In the genomic region with DNA sequence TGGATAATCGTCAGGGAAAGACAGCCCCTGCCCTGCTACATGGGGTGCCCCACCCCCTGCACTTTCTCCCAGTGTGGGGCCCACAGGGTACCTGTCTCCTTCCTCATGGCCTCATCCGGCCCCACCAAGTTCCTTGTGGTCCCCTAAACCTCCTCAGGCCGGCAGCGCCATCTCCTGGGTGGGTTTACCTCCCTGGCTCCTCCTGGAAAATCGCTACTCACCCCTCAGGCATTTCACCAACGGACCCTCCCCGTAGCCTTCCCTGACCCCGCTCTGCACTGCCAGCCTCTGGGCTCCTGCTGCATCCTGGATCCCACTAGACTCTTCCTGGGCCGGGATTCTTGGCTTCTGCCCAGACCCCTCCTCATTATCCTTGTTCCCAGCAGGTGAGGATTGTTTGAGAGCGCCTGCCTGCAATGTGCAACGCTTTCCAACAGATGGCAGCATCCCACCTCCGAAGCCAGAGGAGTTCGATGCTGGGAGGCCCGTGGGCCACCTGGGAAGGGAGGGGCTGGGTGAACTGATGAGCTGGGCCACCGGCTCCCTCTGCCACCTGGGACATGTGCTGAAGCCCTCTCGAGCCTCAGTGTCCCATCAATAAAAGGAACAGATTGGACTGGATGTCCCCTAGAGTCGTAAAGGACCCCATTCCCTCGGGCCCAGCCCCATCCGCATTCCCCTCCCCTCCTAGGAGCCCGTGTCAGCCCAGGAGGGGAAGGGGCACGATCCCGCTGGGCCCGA, we compare ENCODE assay signal across 8 cellular contexts. TPM values are rescaled to one million over a fixed set of nuclear protein-coding genes. Genes with fewer than 3 reads are reported as not detected.
DNase-seq lines count a peak whose midpoint lies in the region; ATAC-seq, FAIRE-seq and TF ChIP-seq lines count a peak whose summit lies in the region.

No MANE protein-coding gene starts in this region.

- H3K79me2 ChIP-seq in Loucy (ENCODE audit: insufficient read depth, low read length) (no peaks in the 10 kb centered on the region), SK-N-SH (ENCODE audit: insufficient read depth) (no peaks in the 10 kb centered on the region), hepatocyte (no peaks in the 10 kb centered on the region)

- H3K9me3 ChIP-seq in Loucy (ENCODE audit: insufficient read depth, low read depth, low read length) (no peaks in the 10 kb centered on the region), SK-N-SH (no peaks in the 10 kb centered on the region), hepatocyte (ENCODE audit: low read depth) (no peaks in the 10 kb centered on the region)

- H3F3A ChIP-seq in Loucy (ENCODE audit: low read depth) (no peaks in the 10 kb centered on the region), SK-N-SH (replicated peaks; ENCODE audit: insufficient read depth) (no peaks in the 10 kb centered on the region)

- peak; percentile 83 for TF ChIP-seq RAD21 in SK-N-SH (IDR thresholded peaks at IDR 0.05; ENCODE audit: low read length)

- H3K36me3 ChIP-seq in Loucy (ENCODE audit: insufficient read depth, low read length), result no peaks in the 10 kb centered on the region
- H3K36me3 ChIP-seq in SK-N-SH (replicated peaks in 1 of 2; ENCODE audit: control insufficient read depth in 1 of 2, insufficient read depth in 2 of 2, low read length in 1 of 2), result no peaks in the 10 kb centered on the region
- no peaks in the 10 kb centered on the region for H3K36me3 ChIP-seq in hepatocyte (replicated peaks; ENCODE audit: insufficient read depth, low read depth)

- H3K9me3 Mint-ChIP-seq in activated naive CD8-positive, alpha-beta T cell treated with anti-CD3 and anti-CD28 coated beads for 36 hours, result no peaks in the 10 kb centered on the region

- CTCF ChIA-PET in SK-N-SH (lab: Yijun Ruan, JAX), result interaction anchor here (0.6 to 5.8 kb wide), 29 partner anchors 9 to 588 kb away, joined by 3 to 69 read pairs (median 4); a partner anchor contains a TSS

- H2AFZ ChIP-seq in Loucy (ENCODE audit: low read length) (peak overlapping the region; percentile 28), SK-N-SH (ENCODE audit: low read depth) (no peak overlapping the region), hepatocyte (no peak overlapping the region)

- H3K4me1 ChIP-seq in Loucy (ENCODE audit: insufficient read depth, low read length, poor library complexity, severe bottlenecking) (peaks cover 6% of the 10 kb centered on the region), SK-N-SH (ENCODE audit: control insufficient read depth in 1 of 2, insufficient read depth in 2 of 2, low read depth in 1 of 2, low read length in 1 of 2) (peaks cover 0 to 37% of the 10 kb centered on the region in 2 experiments; a peak in 1 of 4 replicates), hepatocyte (ENCODE audit: insufficient read depth) (peaks cover 13% of the 10 kb centered on the region)

- peak; percentile 79 for DNase-seq in SK-N-SH
- DNase-seq in activated naive CD8-positive, alpha-beta T cell treated with anti-CD3 and anti-CD28 coated beads for 36 hours, result peak; percentile 70
- peak; percentile 80 for DNase-seq in hepatocyte (ENCODE audit: low spot score)
- peak; percentile 42 to 71 (median 55) for DNase-seq in stimulated activated CD4-positive, alpha-beta T cell treated with anti-CD3 and anti-CD28 coated beads, Interleukin-12 subunit alpha, Interleukin-12 subunit beta, amount 100 ng/mL, for 48 hours (ENCODE audit: low read depth in 2 of 3, low spot score in 1 of 3)
- DNase-seq in NCI-H446 treated with DMSO at 0.1 percent for 48 hours (lab: John Stamatoyannopoulos, UW), result no peak

- H3K4me3 Mint-ChIP-seq in activated naive CD8-positive, alpha-beta T cell treated with anti-CD3 and anti-CD28 coated beads for 36 hours, result no peak overlapping the region

- FAIRE-seq in G401.6 (lab: Jason Lieb, UNC), result peak; percentile 63

- H3K36me3 Mint-ChIP-seq in activated naive CD8-positive, alpha-beta T cell treated with anti-CD3 and anti-CD28 coated beads for 36 hours, result no peaks in the 10 kb centered on the region

- no peak for ATAC-seq in HG02763 (IDR thresholded peaks at IDR 0.05; ENCODE audit: unreplicated experiment)

- H3K27ac Mint-ChIP-seq in activated naive CD8-positive, alpha-beta T cell treated with anti-CD3 and anti-CD28 coated beads for 36 hours, result no peak overlapping the region

- H3K4me3 ChIP-seq in Loucy (ENCODE audit: low read length, poor library complexity, severe bottlenecking), result no peak overlapping the region
- peak overlapping the region in 1 of 2 experiments; percentile 54; a peak in 1 of 4 replicates for H3K4me3 ChIP-seq in SK-N-SH (ENCODE audit: low read depth in 2 of 2, low read length in 1 of 2)
- no peak overlapping the region for H3K4me3 ChIP-seq in hepatocyte

- TF ChIP-seq CTCF in Loucy (conservative IDR thresholded peaks at IDR 0.05; ENCODE audit: low read length) (peak; percentile 100), SK-N-SH (IDR thresholded peaks at IDR 0.05) (peak; percentile 69), hepatocyte (IDR thresholded peaks at IDR 0.05; ENCODE audit: poor library complexity) (peak; percentile 98)

- H3K9me2 ChIP-seq in Loucy (replicated peaks; ENCODE audit: low read depth, low read length), result no peaks in the 10 kb centered on the region
- no peaks in the 10 kb centered on the region for H3K9me2 ChIP-seq in SK-N-SH
- H3K9me2 ChIP-seq in hepatocyte (replicated peaks; ENCODE audit: insufficient read depth), result no peaks in the 10 kb centered on the region

- no peaks in the 10 kb centered on the region for H3K27me3 ChIP-seq in Loucy (ENCODE audit: insufficient read depth, low read length, poor library complexity, severe bottlenecking)
- H3K27me3 ChIP-seq in SK-N-SH (ENCODE audit: insufficient read depth), result no peaks in the 10 kb centered on the region
- no peaks in the 10 kb centered on the region for H3K27me3 ChIP-seq in hepatocyte

- H4K20me1 ChIP-seq in Loucy (ENCODE audit: insufficient read depth, low read length, poor library complexity, severe bottlenecking), result no peaks in the 10 kb centered on the region
- H4K20me1 ChIP-seq in SK-N-SH (ENCODE audit: insufficient read depth), result no peaks in the 10 kb centered on the region
- no peaks in the 10 kb centered on the region for H4K20me1 ChIP-seq in hepatocyte (ENCODE audit: insufficient read depth, poor library complexity, severe bottlenecking)

- peak overlapping the region in 1 of 2 experiments; percentile 25; a peak in 1 of 4 replicates for H3K27ac ChIP-seq in SK-N-SH (ENCODE audit: low read depth in 2 of 2, low read length in 1 of 2)
- H3K27ac ChIP-seq in hepatocyte, result no peak overlapping the region

- no peak for TF ChIP-seq EP300 in SK-N-SH (IDR thresholded peaks at IDR 0.05; ENCODE audit: borderline replicate concordance in 1 of 2, low read depth in 1 of 2, low read length in 1 of 2)

- 39% methylated on average over 6 of the region's 23 CpGs for WGBS in SK-N-SH (ENCODE audit: low lambda C conversion rate)
- WGBS in hepatocyte (ENCODE audit: low lambda C conversion rate, missing lambda C conversion rate), result 31% methylated on average over 21 of the region's 23 CpGs

- H3K4me2 ChIP-seq in Loucy (ENCODE audit: low read depth, low read length, poor library complexity, severe bottlenecking), result no peak overlapping the region
- H3K4me2 ChIP-seq in SK-N-SH, result no peak overlapping the region
- no peak overlapping the region for H3K4me2 ChIP-seq in hepatocyte

- POLR2A ChIA-PET in SK-N-SH (lab: Yijun Ruan, JAX), result interaction anchor here (0.7 kb wide), 1 partner anchor 37 kb away, joined by 3 read pairs; no protein-coding TSS in a partner anchor

- peak overlapping the region; percentile 10 for H3K9ac ChIP-seq in Loucy (ENCODE audit: low read depth, low read length, poor library complexity, severe bottlenecking)
- no peak overlapping the region for H3K9ac ChIP-seq in SK-N-SH

- H3K4me1 Mint-ChIP-seq in activated naive CD8-positive, alpha-beta T cell treated with anti-CD3 and anti-CD28 coated beads for 36 hours, result peaks cover 5% of the 10 kb centered on the region

- peaks cover 5% of the 10 kb centered on the region for H3K27me3 Mint-ChIP-seq in activated naive CD8-positive, alpha-beta T cell treated with anti-CD3 and anti-CD28 coated beads for 36 hours

TF ChIP-seq in SK-N-SH, 30 proteins besides CTCF, POLR2A, EP300 and RAD21:
- TF ChIP-seq RFX5 (IDR thresholded peaks at IDR 0.05; ENCODE audit: low read length) (no peak), RCOR1 (IDR thresholded peaks at IDR 0.05; ENCODE audit: low read length) (no peak), FOXJ3 (CRISPR knock-in tag; IDR thresholded peaks at IDR 0.05) (no peak), NFIC (IDR thresholded peaks at IDR 0.05; ENCODE audit: borderline replicate concordance) (no peak), SMC3 (IDR thresholded peaks at IDR 0.05; ENCODE audit: low read depth, low read length) (peak; percentile 62), FOSL2 (IDR thresholded peaks at IDR 0.05; ENCODE audit: borderline replicate concordance, low read depth) (no peak)
- TF ChIP-seq, protein P1, sequence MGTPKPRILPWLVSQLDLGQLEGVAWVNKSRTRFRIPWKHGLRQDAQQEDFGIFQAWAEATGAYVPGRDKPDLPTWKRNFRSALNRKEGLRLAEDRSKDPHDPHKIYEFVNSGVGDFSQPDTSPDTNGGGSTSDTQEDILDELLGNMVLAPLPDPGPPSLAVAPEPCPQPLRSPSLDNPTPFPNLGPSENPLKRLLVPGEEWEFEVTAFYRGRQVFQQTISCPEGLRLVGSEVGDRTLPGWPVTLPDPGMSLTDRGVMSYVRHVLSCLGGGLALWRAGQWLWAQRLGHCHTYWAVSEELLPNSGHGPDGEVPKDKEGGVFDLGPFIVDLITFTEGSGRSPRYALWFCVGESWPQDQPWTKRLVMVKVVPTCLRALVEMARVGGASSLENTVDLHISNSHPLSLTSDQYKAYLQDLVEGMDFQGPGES (IDR thresholded peaks at IDR 0.05; ENCODE audit: low read depth, low read length), result no peak

RNA-seq across cellular contexts. Expression of a gene that starts 44.2 kb away (rescaled TPM):
- polyA plus RNA-seq in SK-N-SH (2012; rRNA removed) (9.3 and 11.5 TPM in 2 replicates), hepatocyte (41.9 and 50.3 TPM in 2 replicates)
- 5.2 and 8.1 TPM in 2 replicates for polyA plus RNA-seq in SK-N-SH (2012; cell fraction: cytosol; rRNA removed)
- polyA plus RNA-seq in SK-N-SH (2012; cell fraction: nucleus; rRNA removed), result 10.9 and 13.7 TPM in 2 replicates
- 100 to 1,000 TPM; 104 to 106 TPM for total RNA-seq in activated naive CD8-positive, alpha-beta T cell treated with anti-CD3 and anti-CD28 coated beads for 36 hours
- 39.6 and 40.9 TPM in 2 replicates for total RNA-seq in hepatocyte
